17 cellular contexts compared by ENCODE assay signal in the genomic region with DNA sequence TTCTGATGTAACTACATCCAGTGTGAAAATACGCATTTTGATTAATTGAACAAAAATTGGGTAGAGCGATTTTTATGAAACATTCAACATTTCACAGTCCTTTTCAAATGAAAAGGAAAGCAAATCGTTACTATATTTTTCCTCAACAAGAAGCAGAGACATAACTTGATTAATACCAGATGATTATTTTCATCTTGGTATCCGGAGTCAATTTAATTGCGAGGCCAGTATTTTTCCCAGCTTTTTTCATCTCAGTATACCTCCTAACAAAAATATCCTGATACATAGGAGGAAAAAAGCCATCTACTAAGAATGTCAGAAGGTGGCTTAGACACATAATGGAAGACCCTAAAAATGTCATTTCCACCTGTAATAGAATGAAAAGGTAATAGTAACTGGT. TPM values are rescaled to one million over a fixed set of nuclear protein-coding genes. Genes with fewer than 3 reads are reported as not detected.
DNase-seq lines count a peak whose midpoint lies in the region; ATAC-seq and TF ChIP-seq lines count a peak whose summit lies in the region.
"Had no signal": no experiment of that assay in that cellular context is flagged by ENCODE, and none has a peak within 500 bp of the region (broad histone marks: within the 10 kb centered on the region; RNA-seq: fewer than 3 reads in every experiment).

No MANE protein-coding gene starts in this region.

- peaks cover 21% of the 10 kb centered on the region for H3K36me3 ChIP-seq in muscle layer of colon (ENCODE audit: insufficient read depth, low read length)
- H3K36me3 ChIP-seq in subcutaneous abdominal adipose tissue (ENCODE audit: control insufficient read depth in 5 of 5, insufficient read depth in 5 of 5, low read length in 5 of 5), result peaks cover 0 to 22% (median 6%) of the 10 kb centered on the region in 5 donors

- H3K4me3 Mint-ChIP-seq in brain, result peak overlapping the region; percentile 70 to 95 (median 77)
- peak overlapping the region in 2 of 10 donors; percentile 20 to 84 for H3K4me3 Mint-ChIP-seq in naive thymus-derived CD8-positive, alpha-beta T cell
- H3K4me3 Mint-ChIP-seq: activated CD4-positive, alpha-beta memory T cell treated with anti-CD3 and anti-CD28 coated beads, Interleukin-2, amount 10 ng/mL, durations not matched to agents 7 days and 5 days; activated naive CD8-positive, alpha-beta T cell treated with anti-CD3 and anti-CD28 coated beads, Interleukin-2, amount 10 ng/mL, durations not matched to agents 7 days and 5 days had no signal

- H3K27ac ChIP-seq in muscle layer of colon (ENCODE audit: low read depth, low read length), result peak overlapping the region; percentile 99
- peak overlapping the region; percentile 69 for H3K27ac ChIP-seq in subcutaneous abdominal adipose tissue (ENCODE audit: low read depth, low read length)
- H3K27ac ChIP-seq: HL-60, WERI-Rb-1 had no signal

- peaks cover 42% of the 10 kb centered on the region for H3K4me1 ChIP-seq in muscle layer of colon (ENCODE audit: insufficient read depth, low read length)
- peaks cover 0 to 80% (median 68%) of the 10 kb centered on the region in 5 donors for H3K4me1 ChIP-seq in subcutaneous abdominal adipose tissue (ENCODE audit: control insufficient read depth in 5 of 5, insufficient read depth in 5 of 5, low read length in 5 of 5)

- H3K9ac ChIP-seq in muscle layer of colon (ENCODE audit: low read length) (peak overlapping the region; percentile 22), subcutaneous abdominal adipose tissue (ENCODE audit: low read length in 5 of 5) (no peak overlapping the region)

- peaks cover 40% of the 10 kb centered on the region for H3K27me3 Mint-ChIP-seq in brain
- H3K27me3 Mint-ChIP-seq in naive thymus-derived CD8-positive, alpha-beta T cell, result no peaks in the 10 kb centered on the region
- H3K27me3 Mint-ChIP-seq: T-cell had no signal

- no peaks in the 10 kb centered on the region for H3K9me3 Mint-ChIP-seq in brain
- no peaks in the 10 kb centered on the region for H3K9me3 Mint-ChIP-seq in naive thymus-derived CD8-positive, alpha-beta T cell
- H3K9me3 Mint-ChIP-seq: activated CD4-positive, alpha-beta memory T cell treated with anti-CD3 and anti-CD28 coated beads, Interleukin-2, amount 10 ng/mL, durations not matched to agents 7 days and 5 days; activated naive CD8-positive, alpha-beta T cell treated with anti-CD3 and anti-CD28 coated beads, Interleukin-2, amount 10 ng/mL, durations not matched to agents 7 days and 5 days; T-cell had no signal

- POLR2A ChIA-PET in naive thymus-derived CD8-positive, alpha-beta T cell (lab: Charles Lee), result no interaction called here

- intact Hi-C loops in Right ventricle myocardium superior (cut with DNase I), result no loop called here

- H3K9me3 ChIP-seq in muscle layer of colon (ENCODE audit: low read length) (no peaks in the 10 kb centered on the region), subcutaneous abdominal adipose tissue (ENCODE audit: control insufficient read depth in 5 of 5, low read length in 5 of 5) (no peaks in the 10 kb centered on the region)

- H3K4me3 ChIP-seq in muscle layer of colon (ENCODE audit: low read depth in 1 of 2, low read length in 2 of 2) (peak overlapping the region in 1 of 2 donors; percentile 83), subcutaneous abdominal adipose tissue (ENCODE audit: low read depth in 1 of 5, low read length in 5 of 5) (peak overlapping the region in 1 of 5 donors; percentile 63)

- peaks cover 87% of the 10 kb centered on the region for H3K4me1 Mint-ChIP-seq in brain
- peaks cover 25 to 47% (median 42%) of the 10 kb centered on the region in 4 donors for H3K4me1 Mint-ChIP-seq in naive thymus-derived CD8-positive, alpha-beta T cell

- H3K36me3 Mint-ChIP-seq in brain, result peaks cover 24% of the 10 kb centered on the region
- peaks cover 0 to 27% (median 4%) of the 10 kb centered on the region in 3 donors for H3K36me3 Mint-ChIP-seq in naive thymus-derived CD8-positive, alpha-beta T cell

- no peaks in the 10 kb centered on the region for H3K27me3 ChIP-seq in muscle layer of colon (ENCODE audit: control insufficient read depth in 1 of 2, insufficient read depth in 2 of 2, low read length in 2 of 2)
- no peaks in the 10 kb centered on the region for H3K27me3 ChIP-seq in subcutaneous abdominal adipose tissue (ENCODE audit: control insufficient read depth in 5 of 5, insufficient read depth in 4 of 5, low read length in 5 of 5)

- ATAC-seq in Right ventricle myocardium superior (ENCODE audit: poor library complexity), result no peak
- ATAC-seq in naive thymus-derived CD8-positive, alpha-beta T cell, result no peak
- ATAC-seq: left lobe of liver, T-cell had no signal

- TF ChIP-seq CTCF in brain (conservative IDR thresholded peaks at IDR 0.05), result no peak

- H3K27ac Mint-ChIP-seq in brain, result peak overlapping the region in 4 of 5 experiments; percentile 82 to 96 (median 93)
- peak overlapping the region in 5 of 10 donors; percentile 4 to 52 (median 20) for H3K27ac Mint-ChIP-seq in naive thymus-derived CD8-positive, alpha-beta T cell
- H3K27ac Mint-ChIP-seq: activated CD4-positive, alpha-beta memory T cell treated with anti-CD3 and anti-CD28 coated beads, Interleukin-2, amount 10 ng/mL, durations not matched to agents 7 days and 5 days; activated naive CD8-positive, alpha-beta T cell treated with anti-CD3 and anti-CD28 coated beads, Interleukin-2, amount 10 ng/mL, durations not matched to agents 7 days and 5 days had no signal

- DNase-seq in EL, result peak; percentile 19
- DNase-seq in activated effector memory CD4-positive, alpha-beta T cell treated with Interleukin-2 at 50 U/mL for 16 hours, result no peak
- DNase-seq in Right ventricle myocardium superior, result no peak
- no peak for DNase-seq in naive thymus-derived CD8-positive, alpha-beta T cell
- DNase-seq: activated CD4-positive, alpha-beta memory T cell treated with anti-CD3 and anti-CD28 coated beads, Interleukin-2, amount 10 ng/mL, durations not matched to agents 7 days and 5 days; activated naive CD8-positive, alpha-beta T cell treated with anti-CD3 and anti-CD28 coated beads, Interleukin-2, amount 10 ng/mL, durations not matched to agents 7 days and 5 days; activated T-cell treated with anti-CD3 and anti-CD28 coated beads, Interleukin-2, amount 50 U/mL, for 48 hours; NCI-H1930; RPMI8226; stimulated activated naive CD4-positive, alpha-beta T cell treated with Interleukin-2 at 50 U/mL for 16 hours; T-cell; WERI-Rb-1 had no signal

RNA-seq across cellular contexts. Expression of a gene that starts 6.0 kb away (rescaled TPM):
- polyA plus RNA-seq in brain (ENCODE audit: insufficient read depth, low read depth, low replicate concordance), result 30.8 TPM
- 81.5 TPM for total RNA-seq in Right ventricle myocardium superior
- 10 to 100 TPM; 34.7 to 35.1 TPM for total RNA-seq in naive thymus-derived CD8-positive, alpha-beta T cell
- polyA plus RNA-seq in naive thymus-derived CD8-positive, alpha-beta T cell, result 10 to 100 TPM; 14.7 to 28.5 (median 19.6) TPM

RNA-seq across cellular contexts. Expression of a gene that starts 7.6 kb away (rescaled TPM):
- polyA plus RNA-seq in brain (ENCODE audit: insufficient read depth, low read depth, low replicate concordance), result 35.6 TPM
- total RNA-seq in Right ventricle myocardium superior, result 24.0 TPM
- 10 to 100 TPM; 32.8 to 33.6 TPM for total RNA-seq in naive thymus-derived CD8-positive, alpha-beta T cell
- polyA plus RNA-seq in naive thymus-derived CD8-positive, alpha-beta T cell, result 1 to 10 TPM; 2.8 to 7.1 (median 3.7) TPM
